ENCODE assay signal across 8 cellular contexts in genomic region chr3:66428733-66429132, GRCh38.
DNase-seq lines count a peak whose midpoint lies in the region; ATAC-seq, FAIRE-seq and TF ChIP-seq lines count a peak whose summit lies in the region.

No MANE protein-coding gene starts in this region.

- peaks cover 79% of the 10 kb centered on the region for H3K4me1 Mint-ChIP-seq in astrocyte (ENCODE audit: low read depth, unreplicated experiment)
- peaks cover 11% of the 10 kb centered on the region for H3K4me1 Mint-ChIP-seq in activated T-cell treated with anti-CD3 and anti-CD28 coated beads, Interleukin-2, amount 50 U/mL, for 72 hours (ENCODE audit: low read depth)

- peaks cover 68% of the 10 kb centered on the region for H3K79me2 ChIP-seq in astrocyte (ENCODE audit: insufficient read depth, low read length)

- DNase-seq in AG08395 (ENCODE audit: low spot score) (peak; percentile 95), NCI-H1436 (lab: John Stamatoyannopoulos, UW) (peak; percentile 32), astrocyte (ENCODE audit: low read depth) (peak; percentile 99), iris pigment epithelial cell (ENCODE audit: low read depth) (peak; percentile 98), superior temporal gyrus (ENCODE audit: extremely low spot score) (peak; percentile 72), RPMI8226 (no peak), NOMO-1 treated with DMSO at 0.1 percent for 48 hours (lab: John Stamatoyannopoulos, UW; ENCODE audit: unreplicated experiment) (no peak)
- no peak for DNase-seq in activated T-cell treated with anti-CD3 and anti-CD28 coated beads, Interleukin-2, amount 50 U/mL, for 72 hours

- H3K4me3 Mint-ChIP-seq in astrocyte (ENCODE audit: unreplicated experiment): peak overlapping the region; percentile 22
- H3K4me3 Mint-ChIP-seq in activated T-cell treated with anti-CD3 and anti-CD28 coated beads, Interleukin-2, amount 50 U/mL, for 72 hours: no peak overlapping the region

- H3K27me3 ChIP-seq in astrocyte (ENCODE audit: insufficient read depth, low read length): no peaks in the 10 kb centered on the region

- ATAC-seq in activated T-cell treated with anti-CD3 and anti-CD28 coated beads, Interleukin-2, amount 50 U/mL, for 72 hours (replicated peaks in 1 of 2): no peak

- H3K36me3 ChIP-seq in astrocyte (ENCODE audit: insufficient read depth, low read length): no peaks in the 10 kb centered on the region

- FAIRE-seq in astrocyte (lab: Jason Lieb, UNC): peak; percentile 92

- peak overlapping the region; percentile 89 for H3K27ac Mint-ChIP-seq in astrocyte (ENCODE audit: unreplicated experiment)
- no peak overlapping the region for H3K27ac Mint-ChIP-seq in activated T-cell treated with anti-CD3 and anti-CD28 coated beads, Interleukin-2, amount 50 U/mL, for 72 hours

- peaks cover 63% of the 10 kb centered on the region for H3K4me1 ChIP-seq in astrocyte (ENCODE audit: insufficient read depth, low read length)

- no peak overlapping the region for H2AFZ ChIP-seq in astrocyte (ENCODE audit: low read depth, low read length)

- peak overlapping the region; percentile 63 for H3K4me2 ChIP-seq in astrocyte (ENCODE audit: low read length)

- TF ChIP-seq CTCF in astrocyte (IDR thresholded peaks at IDR 0.05; ENCODE audit: insufficient read depth, low read depth, low read length): no peak

- no peaks in the 10 kb centered on the region for H3K9me3 ChIP-seq in astrocyte (ENCODE audit: insufficient read depth, low read depth, low read length)

- peak overlapping the region; percentile 86 for H3K27ac ChIP-seq in astrocyte (ENCODE audit: low read depth, low read length)

- peak overlapping the region; percentile 68 for H3K9ac ChIP-seq in astrocyte (ENCODE audit: low read length)

- H4K20me1 ChIP-seq in astrocyte (ENCODE audit: insufficient read depth, low read length): no peaks in the 10 kb centered on the region

- no peaks in the 10 kb centered on the region for H3K9me3 Mint-ChIP-seq in astrocyte (ENCODE audit: unreplicated experiment)
- no peaks in the 10 kb centered on the region for H3K9me3 Mint-ChIP-seq in activated T-cell treated with anti-CD3 and anti-CD28 coated beads, Interleukin-2, amount 50 U/mL, for 72 hours

- H3K4me3 ChIP-seq in astrocyte (ENCODE audit: insufficient read depth, low read depth, low read length): no peak overlapping the region

- no peaks in the 10 kb centered on the region for H3K27me3 Mint-ChIP-seq in astrocyte (ENCODE audit: low read depth, unreplicated experiment)
- H3K27me3 Mint-ChIP-seq in activated T-cell treated with anti-CD3 and anti-CD28 coated beads, Interleukin-2, amount 50 U/mL, for 72 hours (ENCODE audit: low read depth): no peaks in the 10 kb centered on the region

- H3K36me3 Mint-ChIP-seq in astrocyte (ENCODE audit: low read depth, unreplicated experiment): peaks cover 10% of the 10 kb centered on the region
- peaks cover 0 to 4% of the 10 kb centered on the region in 2 donors for H3K36me3 Mint-ChIP-seq in activated T-cell treated with anti-CD3 and anti-CD28 coated beads, Interleukin-2, amount 50 U/mL, for 72 hours (ENCODE audit: insufficient read depth in 2 of 2)

Comparison
In these comparisons a context has a peak if more than half of its experiments do, and no peak if none do; other contexts are left out.
1. DNase-seq: peak in AG08395 (single experiment), NCI-H1436 (single experiment), astrocyte (single experiment), iris pigment epithelial cell (single experiment) and superior temporal gyrus (single experiment); none in RPMI8226 (single experiment), NOMO-1 treated with DMSO at 0.1 percent for 48 hours (single experiment) and activated T-cell treated with anti-CD3 and anti-CD28 coated beads, Interleukin-2, amount 50 U/mL, for 72 hours (0 of 2).